1 cellular context compared by ENCODE assay signal in genomic region chr17:75261336-75262111, GRCh38.
TF ChIP-seq lines count a peak whose summit lies in the region.

GGA3 (minus strand) TSS chr17:75261606; CDS start chr17:75261587, 19 bp downstream.
MRPS7 (plus strand) TSS chr17:75261879; CDS start chr17:75261901, 22 bp downstream.

TF ChIP-seq in neural cell, 6 proteins besides CTCF, POLR2A, EP300 and RAD21 (continued from another document):
- TF ChIP-seq SMC3 (conservative IDR thresholded peaks at IDR 0.05; ENCODE audit: poor library complexity) (peak; percentile 39), MXI1 (conservative IDR thresholded peaks at IDR 0.05; ENCODE audit: poor library complexity, severe bottlenecking) (peak; percentile 92)
TF ChIP-seq in neural cell: peak in this region for 5.
